8 cellular contexts compared by ENCODE assay signal in the genomic region with DNA sequence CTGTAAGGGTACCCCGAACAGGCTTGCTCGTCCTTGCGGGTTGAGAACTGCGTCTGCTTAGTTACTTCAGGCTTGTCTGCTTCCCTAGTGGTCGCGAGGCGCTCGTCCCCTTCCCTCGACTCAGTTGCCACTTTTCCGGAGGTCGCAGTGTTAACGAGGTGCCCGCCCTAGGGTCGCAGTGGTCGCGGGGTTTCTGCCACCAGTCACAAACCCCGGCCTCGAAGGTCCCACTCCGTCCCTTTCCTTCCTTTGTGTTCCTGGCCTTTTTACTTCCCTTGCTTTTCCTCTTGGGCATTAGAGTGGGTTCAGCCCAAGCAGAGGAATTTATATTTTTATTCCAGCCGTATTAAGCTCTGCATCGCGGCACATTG. TPM values are rescaled to one million over a fixed set of nuclear protein-coding genes. Genes with fewer than 3 reads are reported as not detected.
A peak's percentile ranks its signal among the peaks of the same experiment; 100 is the strongest.
DNase-seq lines count a peak whose midpoint lies in the region; ATAC-seq and TF ChIP-seq lines count a peak whose summit lies in the region.

No MANE protein-coding gene starts in this region.

- H3K27me3 ChIP-seq in heart left ventricle (no peaks in the 10 kb centered on the region), adipocyte (replicated peaks; ENCODE audit: control insufficient read depth, insufficient read depth, low read length) (no peaks in the 10 kb centered on the region), liver (ENCODE audit: control insufficient read depth in 4 of 4, insufficient read depth in 4 of 4, low read length in 3 of 4) (no peaks in the 10 kb centered on the region), uterus (no peaks in the 10 kb centered on the region)

- peaks cover 0 to 29% (median 19%) of the 10 kb centered on the region in 12 donors for H3K4me1 ChIP-seq in heart left ventricle
- H3K4me1 ChIP-seq in adipocyte (ENCODE audit: control insufficient read depth, insufficient read depth, low read length), result peaks cover 15% of the 10 kb centered on the region
- peaks cover 8 to 30% (median 19%) of the 10 kb centered on the region in 4 donors for H3K4me1 ChIP-seq in liver (ENCODE audit: control insufficient read depth in 4 of 4, insufficient read depth in 4 of 4, low read length in 3 of 4)
- no peaks in the 10 kb centered on the region for H3K4me1 ChIP-seq in uterus

- intact Hi-C loops in heart left ventricle (cut with DNase I) (loop anchor here in 4 of 10 donors (2.0 to 10.0 kb wide), 5 partner anchors 23 to 243 kb away; partner anchors contain the start of gene SUMO2 (in 1 of the 4)), Right ventricle myocardium inferior (cut with DNase I) (loop anchor here (2.0 to 10.0 kb wide), 3 partner anchors 23 to 245 kb away; partner anchors contain the start of genes ATP5PD, KCTD2 and SUMO2), uterus (cut with DNase I; ENCODE audit: low total_unique reads) (loop anchor here (10.0 kb wide), 1 partner anchor 241 kb away; no protein-coding TSS in a partner anchor)

- WGBS in heart left ventricle, 4 donors, result 0 to 1% (median 0%) methylated on average over 19 to 22 of the region's 22 CpGs
- WGBS in liver, result under 1% methylated on average over 22 of the region's 22 CpGs

- no peaks in the 10 kb centered on the region for H3K9me3 ChIP-seq in heart left ventricle
- H3K9me3 ChIP-seq in adipocyte (ENCODE audit: control insufficient read depth, low read length), result no peaks in the 10 kb centered on the region
- no peaks in the 10 kb centered on the region for H3K9me3 ChIP-seq in liver (ENCODE audit: control insufficient read depth in 4 of 4, low read length in 3 of 4)
- no peaks in the 10 kb centered on the region for H3K9me3 ChIP-seq in uterus

- TF ChIP-seq POLR2A in heart left ventricle (IDR thresholded peaks at IDR 0.05), result no peak
- no peak for TF ChIP-seq POLR2A in uterus (IDR thresholded peaks at IDR 0.05)

- H3K27ac ChIP-seq in heart left ventricle (peak overlapping the region; percentile 83 to 99 (median 96)), liver (ENCODE audit: low read depth in 1 of 2, low read length in 2 of 2) (peak overlapping the region; percentile 93 to 94), uterus (peak overlapping the region; percentile 90 to 98)

- TF ChIP-seq RAD21 in liver (IDR thresholded peaks at IDR 0.05), result no peak

- peak overlapping the region; percentile 99 for H3K9ac ChIP-seq in adipocyte (ENCODE audit: low read length)
- peak overlapping the region; percentile 90 for H3K9ac ChIP-seq in liver (ENCODE audit: low read depth in 1 of 2, low read length in 2 of 2)

- H3K36me3 ChIP-seq in heart left ventricle (peaks cover 0 to 27% (median 23%) of the 10 kb centered on the region in 9 donors), adipocyte (ENCODE audit: control insufficient read depth, insufficient read depth, low read length, severe bottlenecking) (peaks cover 22% of the 10 kb centered on the region), liver (ENCODE audit: control insufficient read depth in 4 of 4, insufficient read depth in 3 of 4, low read depth in 1 of 4, low read length in 3 of 4) (peaks cover 2 to 12% (median 8%) of the 10 kb centered on the region in 4 donors), uterus (no peaks in the 10 kb centered on the region)

- DNase-seq in heart left ventricle (no peak), Right ventricle myocardium inferior (ENCODE audit: missing footprints) (no peak), adipocyte (ENCODE audit: low read depth) (peak; percentile 33), uterus (no peak), NCI-H187 (lab: John Stamatoyannopoulos, UW) (no peak), midbrain (lab: John Stamatoyannopoulos, UW) (no peak)

- ATAC-seq in heart left ventricle (peak in 1 of 4 donors; percentile 7), Right ventricle myocardium inferior (no peak), GM21576 (IDR thresholded peaks at IDR 0.05; ENCODE audit: unreplicated experiment) (no peak)

- peak overlapping the region; percentile 63 to 99 (median 88) for H3K4me3 ChIP-seq in heart left ventricle
- peak overlapping the region; percentile 99 for H3K4me3 ChIP-seq in adipocyte (ENCODE audit: low read length)
- H3K4me3 ChIP-seq in liver (ENCODE audit: low read depth in 1 of 3, low read length in 3 of 3), result peak overlapping the region; percentile 83 to 99 (median 95)
- H3K4me3 ChIP-seq in uterus, result peak overlapping the region; percentile 71 to 98

- TF ChIP-seq CTCF in heart left ventricle (IDR thresholded peaks at IDR 0.05) (no peak), liver (IDR thresholded peaks at IDR 0.05; ENCODE audit: low read depth, low read length, missing input control) (no peak), uterus (IDR thresholded peaks at IDR 0.05) (no peak)

TF ChIP-seq in liver, 16 proteins besides CTCF, POLR2A, EP300 and RAD21:
- no peak for TF ChIP-seq EGR1 (IDR thresholded peaks at IDR 0.05; ENCODE audit: low read depth in 2 of 2)
- TF ChIP-seq SP1 (IDR thresholded peaks at IDR 0.05), result no peak
- TF ChIP-seq, protein P1, sequence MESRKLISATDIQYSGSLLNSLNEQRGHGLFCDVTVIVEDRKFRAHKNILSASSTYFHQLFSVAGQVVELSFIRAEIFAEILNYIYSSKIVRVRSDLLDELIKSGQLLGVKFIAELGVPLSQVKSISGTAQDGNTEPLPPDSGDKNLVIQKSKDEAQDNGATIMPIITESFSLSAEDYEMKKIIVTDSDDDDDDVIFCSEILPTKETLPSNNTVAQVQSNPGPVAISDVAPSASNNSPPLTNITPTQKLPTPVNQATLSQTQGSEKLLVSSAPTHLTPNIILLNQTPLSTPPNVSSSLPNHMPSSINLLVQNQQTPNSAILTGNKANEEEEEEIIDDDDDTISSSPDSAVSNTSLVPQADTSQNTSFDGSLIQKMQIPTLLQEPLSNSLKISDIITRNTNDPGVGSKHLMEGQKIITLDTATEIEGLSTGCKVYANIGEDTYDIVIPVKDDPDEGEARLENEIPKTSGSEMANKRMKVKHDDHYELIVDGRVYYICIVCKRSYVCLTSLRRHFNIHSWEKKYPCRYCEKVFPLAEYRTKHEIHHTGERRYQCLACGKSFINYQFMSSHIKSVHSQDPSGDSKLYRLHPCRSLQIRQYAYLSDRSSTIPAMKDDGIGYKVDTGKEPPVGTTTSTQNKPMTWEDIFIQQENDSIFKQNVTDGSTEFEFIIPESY (IDR thresholded peaks at IDR 0.05), result no peak
- no peak for TF ChIP-seq HNF4A (conservative IDR thresholded peaks at IDR 0.05)

RNA-seq across cellular contexts. Expression of gene NUP85, which starts 0.3 kb away (rescaled TPM):
- total RNA-seq in heart left ventricle (10 to 100 TPM in 8 of 9 donors, 1 to 10 TPM in 1; 9.4 to 40.9 (median 21.5) TPM), Right ventricle myocardium inferior (28.7 TPM), liver (10 to 100 TPM; 27.9 to 36.3 TPM), uterus (100 to 1,000 TPM in 1 of 4 donors, 10 to 100 TPM in 3; 17.1 to 108 (median 39.1) TPM)
- polyA plus RNA-seq in heart left ventricle (10 to 100 TPM; 14.3 to 27.6 TPM), liver (10 to 100 TPM; 15.2 to 31.2 TPM)

RNA-seq across cellular contexts. Expression of gene SUMO2, which starts 23.0 kb away (rescaled TPM):
- 100 to 1,000 TPM in 7 of 9 donors, 10 to 100 TPM in 2; 50.1 to 277 (median 207) TPM for total RNA-seq in heart left ventricle
- polyA plus RNA-seq in heart left ventricle, result 10 to 100 TPM; 47.1 to 78.7 TPM
- 217 TPM for total RNA-seq in Right ventricle myocardium inferior
- total RNA-seq in liver, result 10 to 100 TPM; 20.9 to 79.0 TPM
- 100 to 1,000 TPM in 1 of 2 donors, 10 to 100 TPM in 1; 22.0 to 160 TPM for polyA plus RNA-seq in liver
- 100 to 1,000 TPM in 2 of 4 donors, 10 to 100 TPM in 2; 57.4 to 427 (median 102) TPM for total RNA-seq in uterus

RNA-seq across cellular contexts. Expression of gene JPT1, which starts 51.5 kb away (rescaled TPM):
- total RNA-seq in heart left ventricle (10 to 100 TPM; 10.4 to 60.8 (median 16.0) TPM), Right ventricle myocardium inferior (17.1 TPM), liver (10 to 100 TPM; 20.5 to 47.8 TPM), uterus (10 to 100 TPM in 2 of 4 donors, 1 to 10 TPM in 2; 3.6 to 46.8 (median 11.6) TPM)
- polyA plus RNA-seq in heart left ventricle (10 to 100 TPM; 41.8 to 68.0 TPM), liver (10 to 100 TPM; 41.1 to 46.8 TPM)

RNA-seq across cellular contexts. Expression of gene GGA3, which starts 55.6 kb away (rescaled TPM):
- 10 to 100 TPM; 15.8 to 31.0 (median 23.3) TPM for total RNA-seq in heart left ventricle
- polyA plus RNA-seq in heart left ventricle, result 10 to 100 TPM; 13.0 to 22.4 TPM
- 25.1 TPM for total RNA-seq in Right ventricle myocardium inferior
- 10 to 100 TPM in 1 of 2 donors, 1 to 10 TPM in 1; 8.8 to 17.3 TPM for total RNA-seq in liver
- polyA plus RNA-seq in liver, result 1 to 10 TPM; 4.6 to 9.5 TPM
- 100 to 1,000 TPM in 1 of 4 donors, 10 to 100 TPM in 2, 1 to 10 TPM in 1; 9.4 to 104 (median 40.1) TPM for total RNA-seq in uterus

RNA-seq across cellular contexts. Expression of gene MRPS7, which starts 55.9 kb away (rescaled TPM):
- total RNA-seq in heart left ventricle (100 to 1,000 TPM in 8 of 9 donors, 10 to 100 TPM in 1; 76.7 to 143 (median 116) TPM), Right ventricle myocardium inferior (123 TPM), liver (10 to 100 TPM; 24.1 to 33.0 TPM), uterus (10 to 100 TPM; 13.1 to 42.1 (median 33.0) TPM)
- polyA plus RNA-seq in heart left ventricle (100 to 1,000 TPM; 109 to 110 TPM), liver (10 to 100 TPM; 45.8 to 58.9 TPM)
